In genomic region chr22:23837496-23837859, GRCh38 we compare ENCODE assay signal across 13 cellular contexts. TPM values are rescaled to one million over a fixed set of nuclear protein-coding genes. Genes with fewer than 3 reads are reported as not detected.
DNase-seq lines count a peak whose midpoint lies in the region; ATAC-seq, FAIRE-seq and TF ChIP-seq lines count a peak whose summit lies in the region.
"Had no signal": no experiment of that assay in that cellular context is flagged by ENCODE, and none has a peak within 500 bp of the region (broad histone marks: within the 10 kb centered on the region; RNA-seq: fewer than 3 reads in every experiment).

No MANE protein-coding gene starts in this region.

- intact Hi-C loops in pancreas (cut with DNase I): no loop called here

- WGBS in pancreas, 2 donors: 34 to 38% methylated on average over 9 to 12 of the region's 12 CpGs

- POLR2A ChIA-PET in activated CD4-positive, alpha-beta T cell treated with anti-CD3 and anti-CD28 coated beads, Interleukin-2, amount 10 ng/mL, durations not matched to agents 7 days and 5 days (lab: Charles Lee): no interaction called here

- ATAC-seq in pancreas (no peak), GM18868 (IDR thresholded peaks at IDR 0.05; ENCODE audit: unreplicated experiment) (no peak)

- no peaks in the 10 kb centered on the region for H3F3A ChIP-seq in Loucy (ENCODE audit: low read depth)

- no peak for DNase-seq in activated CD4-positive, alpha-beta T cell treated with anti-CD3 and anti-CD28 coated beads, Interleukin-2, amount 10 ng/mL, durations not matched to agents 7 days and 5 days
- no peak for DNase-seq in activated CD4-positive, alpha-beta T cell treated with anti-CD3 and anti-CD28 coated beads for 1 hour
- DNase-seq in pancreas: peak in 2 of 6 donors; percentile 18 to 76
- no peak for DNase-seq in stimulated activated CD4-positive, alpha-beta T cell treated with anti-CD3 and anti-CD28 coated beads, Interleukin-12 subunit alpha, Interleukin-12 subunit beta, amount 100 ng/mL, for 4 hours
- no peak for DNase-seq in NCI-H2171 treated with DMSO at 0.1 percent for 48 hours (lab: John Stamatoyannopoulos, UW)
- DNase-seq: activated CD8-positive, alpha-beta memory T cell treated with anti-CD3 and anti-CD28 coated beads for 24 hours; tibial artery had no signal

- H3K9me2 ChIP-seq in Loucy (replicated peaks; ENCODE audit: low read depth, low read length): no peaks in the 10 kb centered on the region

- H3K9me3 ChIP-seq in Loucy (ENCODE audit: insufficient read depth, low read depth, low read length) (no peaks in the 10 kb centered on the region), duodenal mucosa (ENCODE audit: control insufficient read depth in 1 of 2, low read length in 2 of 2) (no peaks in the 10 kb centered on the region), pancreas (no peaks in the 10 kb centered on the region)
- H3K9me3 ChIP-seq: prostate gland, SJSA1, tibial artery had no signal

- CTCF ChIA-PET in activated CD4-positive, alpha-beta T cell treated with anti-CD3 and anti-CD28 coated beads, Interleukin-2, amount 10 ng/mL, durations not matched to agents 7 days and 5 days (lab: Charles Lee): interaction anchor here (1.2 to 2.4 kb wide), 3 partner anchors 8 to 57 kb away, joined by 3 to 8 read pairs (median 5); partner anchors contain the start of gene MIF

- H3K79me2 ChIP-seq in Loucy (ENCODE audit: insufficient read depth, low read length): peaks cover 13% of the 10 kb centered on the region; the same call in 1 of the 2 replicates

- H4K20me1 ChIP-seq in Loucy (ENCODE audit: insufficient read depth, low read length, poor library complexity, severe bottlenecking): no peaks in the 10 kb centered on the region

- H3K9ac ChIP-seq in Loucy (ENCODE audit: low read depth, low read length, poor library complexity, severe bottlenecking) (peak overlapping the region; percentile 62), duodenal mucosa (ENCODE audit: low read depth in 1 of 2, low read length in 2 of 2) (peak overlapping the region; percentile 32 to 33)

- H3K27ac ChIP-seq in duodenal mucosa (ENCODE audit: low read depth, low read length) (no peak overlapping the region), pancreas (peak overlapping the region in 1 of 4 donors; percentile 64)
- H3K27ac ChIP-seq: prostate gland, SJSA1, tibial artery had no signal

- FAIRE-seq in pancreas (lab: Jason Lieb, UNC): no peak
- FAIRE-seq: G401.6 had no signal

- peak overlapping the region; percentile 75 for H3K4me2 ChIP-seq in Loucy (ENCODE audit: low read depth, low read length, poor library complexity, severe bottlenecking)

- peak overlapping the region; percentile 88 for H3K4me3 Mint-ChIP-seq in activated CD4-positive, alpha-beta T cell treated with anti-CD3 and anti-CD28 coated beads, Interleukin-2, amount 10 ng/mL, durations not matched to agents 7 days and 5 days

- TF ChIP-seq CTCF in Loucy (conservative IDR thresholded peaks at IDR 0.05; ENCODE audit: low read length) (no peak), pancreas (IDR thresholded peaks at IDR 0.05) (no peak)

- peak overlapping the region; percentile 80 for H3K4me3 ChIP-seq in Loucy (ENCODE audit: low read length, poor library complexity, severe bottlenecking)
- H3K4me3 ChIP-seq in duodenal mucosa (ENCODE audit: low read depth in 1 of 2, low read length in 2 of 2): peak overlapping the region; percentile 66 to 80
- peak overlapping the region; percentile 20 to 72 (median 50) for H3K4me3 ChIP-seq in pancreas
- H3K4me3 ChIP-seq: prostate gland, SJSA1 had no signal

- no peak overlapping the region for H2AFZ ChIP-seq in Loucy (ENCODE audit: low read length)

- H3K36me3 Mint-ChIP-seq in activated CD4-positive, alpha-beta T cell treated with anti-CD3 and anti-CD28 coated beads, Interleukin-2, amount 10 ng/mL, durations not matched to agents 7 days and 5 days (ENCODE audit: low read depth): peaks cover 2% of the 10 kb centered on the region

- no peaks in the 10 kb centered on the region for H3K27me3 ChIP-seq in Loucy (ENCODE audit: insufficient read depth, low read length, poor library complexity, severe bottlenecking)
- no peaks in the 10 kb centered on the region for H3K27me3 ChIP-seq in duodenal mucosa (ENCODE audit: control insufficient read depth in 1 of 2, insufficient read depth in 2 of 2, low read length in 2 of 2)
- H3K27me3 ChIP-seq in pancreas: no peaks in the 10 kb centered on the region
- H3K27me3 ChIP-seq: SJSA1, tibial artery had no signal

- H3K27ac Mint-ChIP-seq in activated CD4-positive, alpha-beta T cell treated with anti-CD3 and anti-CD28 coated beads, Interleukin-2, amount 10 ng/mL, durations not matched to agents 7 days and 5 days: peak overlapping the region; percentile 81

- H3K4me1 ChIP-seq in Loucy (ENCODE audit: insufficient read depth, low read length, poor library complexity, severe bottlenecking) (peaks cover 11% of the 10 kb centered on the region), duodenal mucosa (ENCODE audit: control insufficient read depth in 1 of 2, insufficient read depth in 2 of 2, low read length in 2 of 2) (peaks cover 6 to 20% of the 10 kb centered on the region in 2 donors), pancreas (peaks cover 0 to 13% (median 13%) of the 10 kb centered on the region in 3 donors)
- H3K4me1 ChIP-seq: SJSA1 had no signal

- no peaks in the 10 kb centered on the region for H3K9me3 Mint-ChIP-seq in activated CD4-positive, alpha-beta T cell treated with anti-CD3 and anti-CD28 coated beads, Interleukin-2, amount 10 ng/mL, durations not matched to agents 7 days and 5 days

- no peaks in the 10 kb centered on the region for H3K27me3 Mint-ChIP-seq in activated CD4-positive, alpha-beta T cell treated with anti-CD3 and anti-CD28 coated beads, Interleukin-2, amount 10 ng/mL, durations not matched to agents 7 days and 5 days

- peaks cover 47% of the 10 kb centered on the region; the same call in 1 of the 2 replicates for H3K36me3 ChIP-seq in Loucy (ENCODE audit: insufficient read depth, low read length)
- H3K36me3 ChIP-seq in duodenal mucosa (ENCODE audit: control insufficient read depth in 1 of 2, insufficient read depth in 2 of 2, low read length in 2 of 2): peaks cover 23 to 41% of the 10 kb centered on the region in 2 donors
- peaks cover 0 to 17% (median 3%) of the 10 kb centered on the region in 3 donors for H3K36me3 ChIP-seq in pancreas
- H3K36me3 ChIP-seq: prostate gland had no signal

- H3K4me1 Mint-ChIP-seq in activated CD4-positive, alpha-beta T cell treated with anti-CD3 and anti-CD28 coated beads, Interleukin-2, amount 10 ng/mL, durations not matched to agents 7 days and 5 days: peaks cover 22% of the 10 kb centered on the region

RNA-seq across cellular contexts. Expression of gene DERL3, which starts 1.3 kb away (rescaled TPM):
- 1 to 10 TPM; 9.0 to 9.9 TPM for total RNA-seq in activated CD4-positive, alpha-beta T cell treated with anti-CD3 and anti-CD28 coated beads, Interleukin-2, amount 10 ng/mL, durations not matched to agents 7 days and 5 days
- 10 to 100 TPM; 13.0 to 26.5 (median 19.1) TPM for total RNA-seq in pancreas
- 10 to 100 TPM; 19.7 to 26.3 TPM for polyA plus RNA-seq in pancreas
- total RNA-seq: SJSA1 had no signal

RNA-seq across cellular contexts. Expression of gene SLC2A11, which starts 20.2 kb away (rescaled TPM):
- 1 to 10 TPM; 7.8 to 8.8 TPM for total RNA-seq in activated CD4-positive, alpha-beta T cell treated with anti-CD3 and anti-CD28 coated beads, Interleukin-2, amount 10 ng/mL, durations not matched to agents 7 days and 5 days
- 10 to 100 TPM; 10.3 to 20.2 (median 14.7) TPM for total RNA-seq in pancreas
- polyA plus RNA-seq in pancreas: 10 to 100 TPM; 19.2 to 21.9 TPM

RNA-seq across cellular contexts. Expression of gene SMARCB1, which starts 50.7 kb away (rescaled TPM):
- 10 to 100 TPM; 91.4 to 92.6 TPM for total RNA-seq in activated CD4-positive, alpha-beta T cell treated with anti-CD3 and anti-CD28 coated beads, Interleukin-2, amount 10 ng/mL, durations not matched to agents 7 days and 5 days
- 10 to 100 TPM; 25.2 to 36.8 (median 30.4) TPM for total RNA-seq in pancreas
- polyA plus RNA-seq in pancreas: 10 to 100 TPM; 28.2 to 37.1 TPM

RNA-seq across cellular contexts. Expression of gene MIF, which starts 56.7 kb away (rescaled TPM):
- 100 to 1,000 TPM; 716 to 730 TPM for total RNA-seq in activated CD4-positive, alpha-beta T cell treated with anti-CD3 and anti-CD28 coated beads, Interleukin-2, amount 10 ng/mL, durations not matched to agents 7 days and 5 days
- total RNA-seq in pancreas: 100 to 1,000 TPM; 128 to 269 (median 192) TPM
- 100 to 1,000 TPM; 353 to 476 TPM for polyA plus RNA-seq in pancreas
